ENCODE assay signal across 12 cellular contexts in genomic region chr10:102870221-102870620, GRCh38. TPM values are rescaled to one million over a fixed set of nuclear protein-coding genes. Genes with fewer than 3 reads are reported as not detected.
DNase-seq lines count a peak whose midpoint lies in the region; ATAC-seq and TF ChIP-seq lines count a peak whose summit lies in the region.
"Had no signal": no experiment of that assay in that cellular context is flagged by ENCODE, and none has a peak within 500 bp of the region (broad histone marks: within the 10 kb centered on the region; RNA-seq: fewer than 3 reads in every experiment).

No MANE protein-coding gene starts in this region.

- no peak overlapping the region for H3K27ac ChIP-seq in aorta (ENCODE audit: low read depth in 1 of 2, low read length in 2 of 2)

- peaks cover 20 to 33% of the 10 kb centered on the region in 2 donors for H3K27me3 Mint-ChIP-seq in natural killer cell treated with Interleukin-12 subunit alpha and Interleukin-12 subunit beta and Interleukin-15 and Interleukin-18, amount 100 ng/mL, for 72 hours
- peaks cover 20 to 29% of the 10 kb centered on the region in 2 donors for H3K27me3 Mint-ChIP-seq in natural killer cell (ENCODE audit: low read depth in 2 of 2)
- H3K27me3 Mint-ChIP-seq in naive thymus-derived CD8-positive, alpha-beta T cell: peaks cover 18 to 26% (median 22%) of the 10 kb centered on the region in 5 donors

- no peaks in the 10 kb centered on the region for H3K4me1 ChIP-seq in aorta (ENCODE audit: control insufficient read depth in 1 of 2, insufficient read depth in 2 of 2, low read length in 2 of 2)

- H3K27me3 ChIP-seq in aorta (ENCODE audit: control insufficient read depth in 1 of 2, insufficient read depth in 2 of 2, low read length in 1 of 2): no peaks in the 10 kb centered on the region

- intact Hi-C loops in natural killer cell (cut with micrococcal nuclease) (no loop called here), aorta (cut with DNase I) (no loop called here)

- 90 to 91% methylated on average over 10 of the region's 10 CpGs for WGBS in aorta, 2 donors

- H3K4me1 Mint-ChIP-seq in natural killer cell treated with Interleukin-12 subunit alpha and Interleukin-12 subunit beta and Interleukin-15 and Interleukin-18, amount 100 ng/mL, for 72 hours (ENCODE audit: low read depth in 2 of 2): peaks cover 11 to 17% of the 10 kb centered on the region in 2 donors
- peaks cover 18 to 19% of the 10 kb centered on the region in 2 donors for H3K4me1 Mint-ChIP-seq in natural killer cell
- H3K4me1 Mint-ChIP-seq in naive thymus-derived CD8-positive, alpha-beta T cell: peaks cover 9 to 23% (median 14%) of the 10 kb centered on the region in 4 donors

- no peaks in the 10 kb centered on the region for H3K9me3 Mint-ChIP-seq in natural killer cell treated with Interleukin-12 subunit alpha and Interleukin-12 subunit beta and Interleukin-15 and Interleukin-18, amount 100 ng/mL, for 72 hours
- no peaks in the 10 kb centered on the region for H3K9me3 Mint-ChIP-seq in natural killer cell
- no peaks in the 10 kb centered on the region for H3K9me3 Mint-ChIP-seq in naive thymus-derived CD8-positive, alpha-beta T cell
- H3K9me3 Mint-ChIP-seq: CD4-positive, CD25-positive, alpha-beta regulatory T cell had no signal

- H3K36me3 ChIP-seq in aorta (ENCODE audit: control insufficient read depth in 1 of 2, insufficient read depth in 2 of 2, low read length in 1 of 2): no peaks in the 10 kb centered on the region

- H3K4me3 Mint-ChIP-seq in natural killer cell treated with Interleukin-12 subunit alpha and Interleukin-12 subunit beta and Interleukin-15 and Interleukin-18, amount 100 ng/mL, for 72 hours: peak overlapping the region; percentile 36
- H3K4me3 Mint-ChIP-seq in natural killer cell: no peak overlapping the region
- peak overlapping the region in 6 of 10 donors; percentile 39 to 76 (median 70) for H3K4me3 Mint-ChIP-seq in naive thymus-derived CD8-positive, alpha-beta T cell

- H3K36me3 Mint-ChIP-seq in natural killer cell treated with Interleukin-12 subunit alpha and Interleukin-12 subunit beta and Interleukin-15 and Interleukin-18, amount 100 ng/mL, for 72 hours: no peaks in the 10 kb centered on the region
- H3K36me3 Mint-ChIP-seq in natural killer cell: no peaks in the 10 kb centered on the region
- H3K36me3 Mint-ChIP-seq in naive thymus-derived CD8-positive, alpha-beta T cell: peaks cover 0 to 23% (median 0%) of the 10 kb centered on the region in 3 donors

- POLR2A ChIA-PET in naive thymus-derived CD8-positive, alpha-beta T cell (lab: Charles Lee): no interaction called here

- H3K4me3 ChIP-seq in epithelial cell of proximal tubule (ENCODE audit: low read depth, low read length) (peak overlapping the region; percentile 59), aorta (ENCODE audit: low read length in 2 of 2) (no peak overlapping the region)

- no peak for DNase-seq in natural killer cell treated with Interleukin-12 subunit alpha and Interleukin-12 subunit beta and Interleukin-15 and Interleukin-18, amount 100 ng/mL, for 72 hours (ENCODE audit: low spot score)
- no peak for DNase-seq in natural killer cell
- DNase-seq in epithelial cell of proximal tubule (ENCODE audit: low read depth): no peak
- DNase-seq in naive thymus-derived CD8-positive, alpha-beta T cell: no peak
- DNase-seq in aorta: no peak
- DNase-seq in NCI-H1694 (lab: John Stamatoyannopoulos, UW): no peak
- DNase-seq in NCI-H446 (lab: John Stamatoyannopoulos, UW): no peak
- DNase-seq: CD4-positive, CD25-positive, alpha-beta regulatory T cell; GOT3 had no signal

- TF ChIP-seq CTCF in natural killer cell (IDR thresholded peaks at IDR 0.05) (no peak), epithelial cell of proximal tubule (conservative IDR thresholded peaks at IDR 0.05; ENCODE audit: low read depth, low read length) (no peak)

- H3K9me3 ChIP-seq in aorta (ENCODE audit: control insufficient read depth, low read length): no peaks in the 10 kb centered on the region

- ATAC-seq in natural killer cell treated with Interleukin-12 subunit alpha and Interleukin-12 subunit beta and Interleukin-15 and Interleukin-18, amount 100 ng/mL, for 72 hours: no peak
- no peak for ATAC-seq in natural killer cell
- ATAC-seq in naive thymus-derived CD8-positive, alpha-beta T cell: no peak
- peak; percentile 21 for ATAC-seq in aorta (ENCODE audit: low FRiP score)
- ATAC-seq in GM18511 (IDR thresholded peaks at IDR 0.05; ENCODE audit: unreplicated experiment): no peak

- H3K27ac Mint-ChIP-seq in natural killer cell treated with Interleukin-12 subunit alpha and Interleukin-12 subunit beta and Interleukin-15 and Interleukin-18, amount 100 ng/mL, for 72 hours: no peak overlapping the region
- no peak overlapping the region for H3K27ac Mint-ChIP-seq in natural killer cell
- H3K27ac Mint-ChIP-seq in naive thymus-derived CD8-positive, alpha-beta T cell: no peak overlapping the region
- H3K27ac Mint-ChIP-seq: CD4-positive, CD25-positive, alpha-beta regulatory T cell had no signal

RNA-seq across cellular contexts. Expression of gene AS3MT, which starts 1.0 kb away (rescaled TPM):
- total RNA-seq in natural killer cell treated with Interleukin-12 subunit alpha and Interleukin-12 subunit beta and Interleukin-15 and Interleukin-18, amount 100 ng/mL, for 72 hours: under 1 TPM in 1 of 2 donors, not detected in 1; 0.43 TPM
- total RNA-seq in natural killer cell: under 1 TPM in 2 of 3 donors, not detected in 1; 0.48 to 0.75 TPM
- total RNA-seq in epithelial cell of proximal tubule: 10.7 and 17.1 TPM in 2 replicates
- total RNA-seq in naive thymus-derived CD8-positive, alpha-beta T cell: 1 to 10 TPM; 1.8 to 2.5 TPM
- polyA plus RNA-seq in naive thymus-derived CD8-positive, alpha-beta T cell: not detected
- total RNA-seq in aorta: 1 to 10 TPM; 1.2 to 3.1 TPM
- polyA plus RNA-seq in aorta: 1 to 10 TPM; 4.1 to 4.8 TPM
- polyA plus RNA-seq: CD4-positive, CD25-positive, alpha-beta regulatory T cell had no signal

RNA-seq across cellular contexts. Expression of gene BORCS7, which starts 16.2 kb away (rescaled TPM):
- 1 to 10 TPM; 6.5 to 9.0 TPM for total RNA-seq in natural killer cell treated with Interleukin-12 subunit alpha and Interleukin-12 subunit beta and Interleukin-15 and Interleukin-18, amount 100 ng/mL, for 72 hours
- total RNA-seq in natural killer cell (10 to 100 TPM in 2 of 3 donors, 1 to 10 TPM in 1; 9.7 to 18.9 (median 15.4) TPM), epithelial cell of proximal tubule (10.1 and 10.5 TPM in 2 replicates), aorta (10 to 100 TPM; 17.6 to 24.4 TPM)
- total RNA-seq in naive thymus-derived CD8-positive, alpha-beta T cell: 10 to 100 TPM; 16.7 to 17.1 TPM
- polyA plus RNA-seq in naive thymus-derived CD8-positive, alpha-beta T cell: 10 to 100 TPM; 34.8 to 61.7 (median 58.6) TPM
- 10 to 100 TPM; 25.7 to 47.0 TPM for polyA plus RNA-seq in aorta

RNA-seq across cellular contexts. Expression of gene CYP17A1, which starts 33.0 kb away (rescaled TPM):
- total RNA-seq in natural killer cell treated with Interleukin-12 subunit alpha and Interleukin-12 subunit beta and Interleukin-15 and Interleukin-18, amount 100 ng/mL, for 72 hours: not detected
- not detected for total RNA-seq in natural killer cell
- total RNA-seq in epithelial cell of proximal tubule: not detected in 2 replicates
- total RNA-seq in naive thymus-derived CD8-positive, alpha-beta T cell: not detected
- polyA plus RNA-seq in naive thymus-derived CD8-positive, alpha-beta T cell: under 1 TPM in 1 of 3 donors, not detected in 2; 0.11 TPM
- under 1 TPM in 1 of 2 donors, not detected in 1; 0.55 TPM for total RNA-seq in aorta
- polyA plus RNA-seq in aorta: 1 to 10 TPM in 1 of 2 donors, under 1 TPM in 1; 0.25 to 1.3 TPM
- total RNA-seq: CD4-positive, CD25-positive, alpha-beta regulatory T cell; fibroblast of lung; HT1080 had no signal
- polyA plus RNA-seq: CD4-positive, CD25-positive, alpha-beta regulatory T cell; fibroblast of lung had no signal

RNA-seq across cellular contexts. Expression of gene CNNM2, which starts 47.9 kb away (rescaled TPM):
- 10 to 100 TPM in 1 of 2 donors, 1 to 10 TPM in 1; 6.2 to 11.2 TPM for total RNA-seq in natural killer cell treated with Interleukin-12 subunit alpha and Interleukin-12 subunit beta and Interleukin-15 and Interleukin-18, amount 100 ng/mL, for 72 hours
- 10 to 100 TPM in 2 of 3 donors, 1 to 10 TPM in 1; 8.6 to 18.0 (median 16.7) TPM for total RNA-seq in natural killer cell
- 1.2 and 1.3 TPM in 2 replicates for total RNA-seq in epithelial cell of proximal tubule
- 10 to 100 TPM; 14.9 to 15.5 TPM for total RNA-seq in naive thymus-derived CD8-positive, alpha-beta T cell
- polyA plus RNA-seq in naive thymus-derived CD8-positive, alpha-beta T cell: 1 to 10 TPM; 4.4 to 5.7 (median 5.3) TPM
- 10 to 100 TPM; 13.3 to 30.8 TPM for total RNA-seq in aorta
- polyA plus RNA-seq in aorta: 1 to 10 TPM; 3.0 to 5.9 TPM
